Comparison of ENCODE assay signal across 14 cellular contexts in the genomic region with DNA sequence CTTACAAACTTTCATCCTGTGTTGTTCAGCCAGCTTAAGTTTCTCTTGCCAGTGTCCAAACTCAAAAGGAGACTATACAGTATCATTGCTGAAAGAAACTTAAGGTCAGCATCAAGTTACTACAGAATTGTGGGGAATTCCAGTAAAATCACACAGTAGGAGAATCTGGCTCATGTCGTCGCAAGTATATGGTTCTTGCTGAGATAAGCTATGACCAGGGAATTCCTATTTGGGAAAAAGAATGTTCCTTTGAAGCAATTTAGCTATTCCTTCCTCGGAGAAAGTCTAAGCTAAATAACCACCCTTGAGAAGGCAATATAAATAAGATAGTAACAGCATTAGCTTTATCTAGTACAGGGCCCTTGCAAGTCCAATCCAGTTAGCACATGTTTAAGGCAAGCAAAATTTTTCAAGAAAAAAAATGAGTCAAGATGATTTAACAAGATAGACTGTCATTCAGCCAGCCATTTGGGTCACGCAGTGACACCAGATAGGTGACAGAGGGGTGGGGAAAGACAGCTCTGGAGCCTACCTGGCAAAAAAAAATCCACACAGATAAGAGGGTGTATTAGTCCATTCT.
"Had no signal": no experiment of that assay in that cellular context is flagged by ENCODE, and none has a peak within 500 bp of the region (broad histone marks: within the 10 kb centered on the region; RNA-seq: fewer than 3 reads in every experiment).

No MANE protein-coding gene starts in this region.

- H3K4me3 Mint-ChIP-seq: activated CD4-positive, alpha-beta memory T cell treated with anti-CD3 and anti-CD28 coated beads, Interleukin-2, amount 10 ng/mL, durations not matched to agents 7 days and 5 days; activated CD4-positive, alpha-beta T cell treated with anti-CD3 and anti-CD28 coated beads for 36 hours; activated naive CD8-positive, alpha-beta T cell treated with anti-CD3 and anti-CD28 coated beads for 36 hours; neural progenitor cell had no signal

- DNase-seq: activated CD4-positive, alpha-beta memory T cell treated with anti-CD3 and anti-CD28 coated beads, Interleukin-2, amount 10 ng/mL, durations not matched to agents 7 days and 5 days; activated CD4-positive, alpha-beta T cell treated with anti-CD3 and anti-CD28 coated beads for 36 hours; activated gamma-delta T cell treated with Interleukin-2 at 50 U/mL for 16 hours; activated naive CD8-positive, alpha-beta T cell treated with anti-CD3 and anti-CD28 coated beads for 36 hours; activated T-cell treated with anti-CD3 and anti-CD28 coated beads, Interleukin-2, amount 50 U/mL, for 48 hours; anterior cingulate cortex; hypothalamus; left cardiac atrium; retina; T-helper 9 cell had no signal

- H3K36me3 Mint-ChIP-seq: activated naive CD8-positive, alpha-beta T cell treated with anti-CD3 and anti-CD28 coated beads for 36 hours; neural progenitor cell had no signal

- H3K27ac Mint-ChIP-seq: activated CD4-positive, alpha-beta memory T cell treated with anti-CD3 and anti-CD28 coated beads, Interleukin-2, amount 10 ng/mL, durations not matched to agents 7 days and 5 days; activated CD4-positive, alpha-beta T cell treated with anti-CD3 and anti-CD28 coated beads for 36 hours; activated naive CD8-positive, alpha-beta T cell treated with anti-CD3 and anti-CD28 coated beads for 36 hours; neural progenitor cell had no signal

- H3K27me3 ChIP-seq: cardiac muscle cell, neural progenitor cell had no signal

- H2AFZ ChIP-seq: neural progenitor cell, parathyroid adenoma had no signal

- H3K4me1 ChIP-seq: neural progenitor cell, parathyroid adenoma had no signal

- FAIRE-seq: colon had no signal

- H3K36me3 ChIP-seq: cardiac muscle cell, neural progenitor cell had no signal

- H3K4me1 Mint-ChIP-seq: neural progenitor cell had no signal

- H3K9me3 Mint-ChIP-seq: activated CD4-positive, alpha-beta memory T cell treated with anti-CD3 and anti-CD28 coated beads, Interleukin-2, amount 10 ng/mL, durations not matched to agents 7 days and 5 days; activated naive CD8-positive, alpha-beta T cell treated with anti-CD3 and anti-CD28 coated beads for 36 hours; neural progenitor cell had no signal

- H3K9ac ChIP-seq: neural progenitor cell, parathyroid adenoma had no signal

- H3K4me3 ChIP-seq: cardiac muscle cell, neural progenitor cell had no signal

- H3K27ac ChIP-seq: cardiac muscle cell, neural progenitor cell, parathyroid adenoma had no signal

- H3K4me2 ChIP-seq: neural progenitor cell had no signal

- ATAC-seq: activated CD4-positive, alpha-beta T cell treated with anti-CD3 and anti-CD28 coated beads for 36 hours; left cardiac atrium had no signal
